ENCODE assay signal across 1 cellular context in the genomic region with DNA sequence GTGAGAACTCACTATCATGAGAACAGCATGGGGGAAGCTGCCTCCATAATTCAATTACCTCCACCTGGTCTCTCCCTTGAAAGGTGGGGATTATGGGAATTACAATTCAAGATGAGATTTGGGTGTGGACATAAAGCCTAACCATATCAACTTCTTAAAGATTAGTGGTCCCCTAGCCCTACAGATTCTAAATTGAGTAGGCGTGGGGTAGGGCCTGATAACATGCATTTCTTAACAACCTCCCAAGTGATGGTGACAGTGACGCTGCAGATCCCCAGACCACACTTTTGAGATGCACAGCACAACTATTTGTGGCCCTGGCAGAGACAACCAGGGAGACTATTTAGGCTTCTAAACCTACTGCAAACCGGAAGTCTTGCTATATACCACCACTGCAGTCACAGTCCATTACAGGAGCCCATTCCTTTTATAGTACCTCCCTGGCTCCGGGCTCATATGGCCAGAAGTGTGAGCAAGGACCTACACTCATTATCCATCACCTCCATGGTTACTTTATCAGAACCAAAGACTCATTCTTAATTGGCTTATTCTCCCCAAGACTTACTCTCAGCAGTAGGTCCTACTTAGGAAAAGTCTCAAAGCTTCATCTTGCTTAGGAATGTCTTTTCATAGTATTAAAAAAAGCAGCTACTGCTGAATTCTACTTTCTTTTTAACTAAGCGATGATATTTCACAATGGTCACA.
TF ChIP-seq lines count a peak whose summit lies in the region.

No MANE protein-coding gene starts in this region.

TF ChIP-seq in IMR-90, 13 proteins besides CTCF, POLR2A, EP300 and RAD21:
- no peak for TF ChIP-seq BHLHE40 (IDR thresholded peaks at IDR 0.05; ENCODE audit: low read depth, low read length)
- no peak for TF ChIP-seq ELK1 (IDR thresholded peaks at IDR 0.05; ENCODE audit: borderline replicate concordance, low read depth, low read length)
- no peak for TF ChIP-seq RFX5 (IDR thresholded peaks at IDR 0.05; ENCODE audit: low read depth, low read length)
- no peak for TF ChIP-seq MAZ (IDR thresholded peaks at IDR 0.05; ENCODE audit: borderline replicate concordance, low read depth, low read length)
- no peak for TF ChIP-seq SMC3 (IDR thresholded peaks at IDR 0.05; ENCODE audit: low read depth, low read length)
- TF ChIP-seq, protein P1, sequence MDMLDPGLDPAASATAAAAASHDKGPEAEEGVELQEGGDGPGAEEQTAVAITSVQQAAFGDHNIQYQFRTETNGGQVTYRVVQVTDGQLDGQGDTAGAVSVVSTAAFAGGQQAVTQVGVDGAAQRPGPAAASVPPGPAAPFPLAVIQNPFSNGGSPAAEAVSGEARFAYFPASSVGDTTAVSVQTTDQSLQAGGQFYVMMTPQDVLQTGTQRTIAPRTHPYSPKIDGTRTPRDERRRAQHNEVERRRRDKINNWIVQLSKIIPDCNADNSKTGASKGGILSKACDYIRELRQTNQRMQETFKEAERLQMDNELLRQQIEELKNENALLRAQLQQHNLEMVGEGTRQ (IDR thresholded peaks at IDR 0.05; ENCODE audit: low read depth, low read length) = no peak
- no peak for TF ChIP-seq FOS (IDR thresholded peaks at IDR 0.05; ENCODE audit: low read depth, low read length)
- TF ChIP-seq MAFK (IDR thresholded peaks at IDR 0.05; ENCODE audit: low read depth, low read length) = no peak
- no peak for TF ChIP-seq CEBPB (IDR thresholded peaks at IDR 0.05; ENCODE audit: low read depth, low read length)
TF ChIP-seq in IMR-90: peak in this region for 0.
